8 cellular contexts compared by ENCODE assay signal in the genomic region with DNA sequence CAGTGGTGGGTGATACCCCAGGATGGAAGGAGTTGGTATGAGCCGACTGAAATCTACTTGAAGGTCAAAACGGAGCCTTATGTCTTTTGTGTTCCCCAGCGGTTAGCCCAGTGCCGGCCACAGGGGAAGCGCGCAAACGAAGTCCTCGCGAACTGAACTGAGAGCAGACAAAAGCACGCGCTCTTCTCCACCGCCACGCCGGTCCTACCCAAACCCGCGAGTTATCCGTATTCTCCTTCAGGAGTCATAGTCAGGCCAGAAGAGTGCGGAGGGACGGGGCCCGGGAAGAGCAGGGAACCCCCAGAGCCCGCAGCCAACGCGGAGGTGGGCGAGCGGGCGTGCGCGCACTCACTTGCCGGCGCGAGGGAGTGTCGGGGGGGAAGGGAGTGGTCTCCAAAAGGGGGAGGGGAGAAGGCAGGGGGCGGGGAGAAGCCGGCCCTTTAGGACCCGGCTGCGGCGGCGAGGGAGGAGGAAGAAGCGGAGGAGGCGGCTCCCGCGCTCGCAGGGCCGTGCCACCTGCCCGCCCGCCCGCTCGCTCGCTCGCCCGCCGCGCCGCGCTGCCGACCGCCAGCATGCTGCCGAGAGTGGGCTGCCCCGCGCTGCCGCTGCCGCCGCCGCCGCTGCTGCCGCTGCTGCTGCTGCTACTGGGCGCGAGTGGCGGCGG. TPM values are rescaled to one million over a fixed set of nuclear protein-coding genes. Genes with fewer than 3 reads are reported as not detected.
DNase-seq lines count a peak whose midpoint lies in the region; ATAC-seq, FAIRE-seq and TF ChIP-seq lines count a peak whose summit lies in the region.

A gene with protein sequence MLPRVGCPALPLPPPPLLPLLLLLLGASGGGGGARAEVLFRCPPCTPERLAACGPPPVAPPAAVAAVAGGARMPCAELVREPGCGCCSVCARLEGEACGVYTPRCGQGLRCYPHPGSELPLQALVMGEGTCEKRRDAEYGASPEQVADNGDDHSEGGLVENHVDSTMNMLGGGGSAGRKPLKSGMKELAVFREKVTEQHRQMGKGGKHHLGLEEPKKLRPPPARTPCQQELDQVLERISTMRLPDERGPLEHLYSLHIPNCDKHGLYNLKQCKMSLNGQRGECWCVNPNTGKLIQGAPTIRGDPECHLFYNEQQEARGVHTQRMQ (plus strand): TSS at position 469 of the 664 bp plus-strand sequence. CDS start 104 bp downstream, at position 573.

- in situ Hi-C loops in GM23248 (cut with MboI) = no loop called here

- WGBS in GM23248 (ENCODE audit: low coverage in 1 of 2, low lambda C conversion rate in 2 of 2, missing lambda C conversion rate in 2 of 2), 2 experiments = 3 to 4% methylated on average over 28 to 61 of the region's 70 CpGs
- WGBS in spleen, 5 donors = 0 to 3% (median 1%) methylated on average over 14 to 69 of the region's 70 CpGs

- H3K4me3 Mint-ChIP-seq in MCF 10A (ENCODE audit: unreplicated experiment) = peak within 1 kb of the TSS; percentile 73

- intact Hi-C loops in PC-3 (cut with micrococcal nuclease) (no loop called here), MCF 10A (cut with micrococcal nuclease) (no loop called here), spleen (cut with DNase I; ENCODE audit: low total_unique reads) (no loop called here)

- H3F3A ChIP-seq in GM23248 (ENCODE audit: insufficient read depth) (no peaks in the 10 kb centered on the region), PC-3 (ENCODE audit: low read length, unreplicated experiment) (no peaks in the 10 kb centered on the region)

- peaks cover 15% of the 10 kb centered on the region for H3K4me1 Mint-ChIP-seq in MCF 10A (ENCODE audit: insufficient read depth, unreplicated experiment)

- TF ChIP-seq CTCF in AG09309 (IDR thresholded peaks at IDR 0.05; ENCODE audit: control insufficient read depth, insufficient read depth, low read depth, low read length, missing control alignments) (no peak), PC-3 (conservative IDR thresholded peaks at IDR 0.05; ENCODE audit: low read depth, low read length) (no peak), MCF 10A (IDR thresholded peaks at IDR 0.05; ENCODE audit: unreplicated experiment) (no peak), spleen (IDR thresholded peaks at IDR 0.05 in 8 of 11, conservative IDR thresholded peaks at IDR 0.05 in 3 of 11) (no peak)

- TF ChIP-seq POLR2A in spleen (IDR thresholded peaks at IDR 0.05) (no peak), GM12892 (IDR thresholded peaks at IDR 0.05; ENCODE audit: low read depth, low read length) (no peak)

- H3K36me3 Mint-ChIP-seq in MCF 10A (ENCODE audit: insufficient read depth, unreplicated experiment) = no peaks in the 10 kb centered on the region

- no peak for DNase-seq in AG09309 (ENCODE audit: low read depth)
- DNase-seq in GM23248 = peak; percentile 55
- DNase-seq in PC-3 = peak; percentile 44
- DNase-seq in MCF 10A (ENCODE audit: unreplicated experiment) = no peak
- peak; percentile 91 for DNase-seq in islet precursor cell
- DNase-seq in spleen = no peak
- DNase-seq in GM12892 (ENCODE audit: insufficient read length) = no peak
- DNase-seq in hepatic stellate cell (ENCODE audit: low spot score) = no peak

- POLR2A ChIA-PET in PC-3 (lab: Charles Lee; ENCODE audit: unreplicated experiment) (no interaction called here), MCF 10A (lab: Yijun Ruan, JAX) (interaction anchor here (1.0 kb wide), 1 partner anchor 100 kb away, joined by 4 read pairs; no protein-coding TSS in a partner anchor)

- H3K36me3 ChIP-seq in GM23248 (ENCODE audit: low read depth) (no peaks in the 10 kb centered on the region), PC-3 (ENCODE audit: low read depth, low read length) (no peaks in the 10 kb centered on the region), spleen (no peaks in the 10 kb centered on the region)

- H3K4me1 ChIP-seq in GM23248 (ENCODE audit: insufficient read depth) (peaks cover 8% of the 10 kb centered on the region; the same call in 1 of the 2 replicates), PC-3 (ENCODE audit: insufficient read depth, low read length) (peaks cover 32% of the 10 kb centered on the region), spleen (peaks cover 0 to 53% (median 30%) of the 10 kb centered on the region in 6 donors)

- no peaks in the 10 kb centered on the region for H3K9me3 Mint-ChIP-seq in MCF 10A (ENCODE audit: unreplicated experiment)

- H3K9ac ChIP-seq in GM23248 = no peak within 1 kb of the TSS
- peak within 1 kb of the TSS; percentile 65 for H3K9ac ChIP-seq in PC-3 (ENCODE audit: low read length)

- BruUV-seq in PC-3 (replicated peaks; lab: Mats Ljungman, UMichigan) (no TSS peak), MCF 10A (replicated peaks; lab: Mats Ljungman, UMichigan) (no TSS peak)

- H3K27ac Mint-ChIP-seq in MCF 10A (ENCODE audit: low read depth, unreplicated experiment) = peak within 1 kb of the TSS; percentile 28

- H3K27ac ChIP-seq in GM23248 (no peak within 1 kb of the TSS), PC-3 (ENCODE audit: low read length) (no peak within 1 kb of the TSS), spleen (peak within 1 kb of the TSS in 7 of 8 donors; percentile 62 to 82 (median 74))

- H3K4me3 ChIP-seq in AG09309 (ENCODE audit: control insufficient read depth, low read depth, low read length) (peak within 1 kb of the TSS; percentile 42), GM23248 (peak within 1 kb of the TSS; percentile 72), PC-3 (ENCODE audit: low read length) (peak within 1 kb of the TSS; percentile 95), spleen (peak within 1 kb of the TSS; percentile 34 to 72 (median 48))

- H3K4me2 ChIP-seq in GM23248 (ENCODE audit: unreplicated experiment) (peak within 1 kb of the TSS; percentile 94), PC-3 (ENCODE audit: low read length) (peak within 1 kb of the TSS; percentile 99)

- H2AFZ ChIP-seq in GM23248 (peak within 1 kb of the TSS; percentile 77), PC-3 (ENCODE audit: low read length) (peak within 1 kb of the TSS; percentile 96)

- peaks cover 53% of the 10 kb centered on the region for H3K27me3 Mint-ChIP-seq in MCF 10A (ENCODE audit: insufficient read depth, unreplicated experiment)

- H4K20me1 ChIP-seq in GM23248 (ENCODE audit: insufficient read depth) (no peaks in the 10 kb centered on the region), PC-3 (ENCODE audit: low read length) (no peaks in the 10 kb centered on the region)

- no peak for FAIRE-seq in GM12892 (lab: Jason Lieb, UNC)

- peaks cover 25% of the 10 kb centered on the region for H3K27me3 ChIP-seq in GM23248 (replicated peaks; ENCODE audit: insufficient read depth)
- H3K27me3 ChIP-seq in PC-3 (ENCODE audit: low read length) = peaks cover 9% of the 10 kb centered on the region
- peaks cover 0 to 65% (median 22%) of the 10 kb centered on the region in 7 donors for H3K27me3 ChIP-seq in spleen (replicated peaks in 1 of 7)

- ATAC-seq in PC-3 = peak; percentile 12

- H3K9me3 ChIP-seq in GM23248 (ENCODE audit: low read depth) (no peaks in the 10 kb centered on the region), PC-3 (ENCODE audit: low read length) (no peaks in the 10 kb centered on the region), spleen (no peaks in the 10 kb centered on the region)

- CTCF ChIA-PET in PC-3 (lab: Charles Lee) = no interaction called here
- CTCF ChIA-PET in MCF 10A (lab: Yijun Ruan, JAX) = interaction anchor here (0.6 kb wide), 1 partner anchor 27 kb away, joined by 3 read pairs; no protein-coding TSS in a partner anchor

- H3K79me2 ChIP-seq in GM23248 (ENCODE audit: insufficient read depth) = no peaks in the 10 kb centered on the region
- peaks cover 28% of the 10 kb centered on the region for H3K79me2 ChIP-seq in PC-3 (ENCODE audit: low read length)

- H3K9me2 ChIP-seq in GM23248 (ENCODE audit: insufficient read depth) = no peaks in the 10 kb centered on the region
- H3K9me2 ChIP-seq in PC-3 (replicated peaks; ENCODE audit: low read length) = no peaks in the 10 kb centered on the region

RNA-seq across cellular contexts. Expression of the gene that starts here (rescaled TPM):
- total RNA-seq in GM23248 (2014; rRNA removed; shearing (Covaris generic)) = 24.0 and 40.1 TPM in 2 replicates
- 5.6 and 12.6 TPM in 2 replicates for polyA plus RNA-seq in GM23248 (2016; fragmentation: Nextera tagmentation; extraction: Ambion mirVana)
- total RNA-seq in PC-3 (2014; rRNA removed) = 174 and 183 TPM in 2 replicates
- total RNA-seq in MCF 10A (2022) = 18.3 and 32.0 TPM in 2 replicates
- total RNA-seq in spleen = 100 to 1,000 TPM; 140 to 334 (median 277) TPM
- 100 to 1,000 TPM in 2 of 3 donors, 10 to 100 TPM in 1; 61.3 to 162 (median 142) TPM for polyA plus RNA-seq in spleen
- polyA plus RNA-seq in GM12892 (2012; ENCODE audit: missing spikeins) = 1.5 TPM

Comparison
In these comparisons a context has a peak if more than half of its experiments do, and no peak if none do; other contexts are left out.
1. DNase-seq: peak in GM23248 (single experiment), PC-3 (single experiment) and islet precursor cell (single experiment); none in AG09309 (single experiment), MCF 10A (single experiment), spleen (single experiment), GM12892 (single experiment) and hepatic stellate cell (single experiment).
2. H3K4me3 ChIP-seq: peak in every context shown above with its lines; median percentile 95 in PC-3; 72 in GM23248; 48 in spleen; 42 in AG09309.
3. H3K27ac ChIP-seq: peak in spleen (7 of 8); none in GM23248 (single experiment) and PC-3 (single experiment).